Comparison of ENCODE assay signal across 14 cellular contexts in the genomic region with DNA sequence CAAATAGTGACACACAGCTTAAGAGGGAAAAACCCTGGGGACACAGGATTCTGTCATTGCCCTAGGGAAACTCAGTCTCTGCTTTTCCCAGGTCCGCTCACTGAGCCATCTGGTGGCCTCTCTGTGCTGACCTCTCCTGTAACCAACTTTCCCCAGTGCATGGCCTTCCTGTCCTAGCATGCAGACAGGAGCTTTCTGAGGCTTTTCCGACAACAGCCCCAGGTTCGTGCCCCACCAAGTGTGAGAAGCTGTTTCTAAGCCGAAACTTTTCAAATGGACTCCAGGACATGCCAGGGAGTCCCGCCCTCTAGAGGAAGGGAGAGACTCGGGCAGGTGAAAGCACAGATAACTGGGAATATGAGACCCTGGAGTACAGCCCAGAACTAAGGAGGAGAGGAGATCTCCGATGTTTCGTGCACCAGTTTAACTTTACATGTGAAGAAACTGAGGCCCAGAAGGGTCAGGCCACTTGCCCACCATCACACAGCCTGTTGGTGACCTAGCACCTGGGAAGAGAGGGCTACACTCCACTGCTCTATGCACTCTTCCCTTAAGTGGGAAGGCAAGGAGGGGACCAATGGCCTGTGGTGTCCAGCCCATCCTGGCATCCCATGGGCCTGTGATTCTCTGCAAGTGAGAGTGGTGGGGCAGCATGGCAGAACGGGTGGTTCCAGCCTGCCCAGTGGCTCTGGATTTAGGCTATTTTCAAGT. TPM values are rescaled to one million over a fixed set of nuclear protein-coding genes. Genes with fewer than 3 reads are reported as not detected.
DNase-seq lines count a peak whose midpoint lies in the region; ATAC-seq and TF ChIP-seq lines count a peak whose summit lies in the region.
"Had no signal": no experiment of that assay in that cellular context is flagged by ENCODE, and none has a peak within 500 bp of the region (broad histone marks: within the 10 kb centered on the region; RNA-seq: fewer than 3 reads in every experiment).

No MANE protein-coding gene starts in this region.

- H3K27ac Mint-ChIP-seq in type B pancreatic cell, result no peak overlapping the region
- H3K27ac Mint-ChIP-seq: activated naive CD8-positive, alpha-beta T cell treated with anti-CD3 and anti-CD28 coated beads for 36 hours; B cell had no signal

- peaks cover 13% of the 10 kb centered on the region for H3K36me3 Mint-ChIP-seq in type B pancreatic cell
- H3K36me3 Mint-ChIP-seq: activated naive CD8-positive, alpha-beta T cell treated with anti-CD3 and anti-CD28 coated beads for 36 hours had no signal

- H3K27me3 Mint-ChIP-seq in type B pancreatic cell, result no peaks in the 10 kb centered on the region
- H3K27me3 Mint-ChIP-seq: activated naive CD8-positive, alpha-beta T cell treated with anti-CD3 and anti-CD28 coated beads for 36 hours; B cell had no signal

- ATAC-seq in HG02852 (IDR thresholded peaks at IDR 0.05; ENCODE audit: unreplicated experiment), result no peak
- ATAC-seq: naive thymus-derived CD8-positive, alpha-beta T cell had no signal

- peaks cover 5% of the 10 kb centered on the region for H3K9me3 Mint-ChIP-seq in type B pancreatic cell

- H3K36me3 ChIP-seq in adrenal gland (replicated peaks in 1 of 2) (peaks cover 0 to 4% of the 10 kb centered on the region in 2 donors), right atrium auricular region (peaks cover 14% of the 10 kb centered on the region)

- DNase-seq in activated CD8-positive, alpha-beta memory T cell treated with anti-CD3 and anti-CD28 coated beads for 24 hours, result peak; percentile 46
- no peak for DNase-seq in activated CD8-positive, alpha-beta memory T cell treated with anti-CD3 and anti-CD28 coated beads, Interleukin-2, amount 50 U/mL, for 48 hours
- peak in 1 of 7 donors; percentile 50 for DNase-seq in adrenal gland
- DNase-seq in right atrium auricular region (ENCODE audit: low spot score), result peak; percentile 16
- no peak for DNase-seq in type B pancreatic cell (ENCODE audit: extremely low spot score, unreplicated experiment)
- no peak for DNase-seq in posterior vena cava (ENCODE audit: low spot score)
- DNase-seq in putamen (ENCODE audit: low spot score), result no peak
- DNase-seq: activated CD4-positive, alpha-beta T cell treated with anti-CD3 and anti-CD28 coated beads for 1 hour; activated naive CD8-positive, alpha-beta T cell treated with anti-CD3 and anti-CD28 coated beads for 36 hours; HCEC 1CT; naive thymus-derived CD8-positive, alpha-beta T cell; NCI-H526 had no signal

- H3K4me3 Mint-ChIP-seq in type B pancreatic cell, result no peak overlapping the region
- H3K4me3 Mint-ChIP-seq: activated naive CD8-positive, alpha-beta T cell treated with anti-CD3 and anti-CD28 coated beads for 36 hours; B cell; naive thymus-derived CD8-positive, alpha-beta T cell had no signal

- WGBS in adrenal gland, 4 donors, result 57 to 74% (median 71%) methylated on average over 6 to 9 of the region's 9 CpGs

- H3K4me3 ChIP-seq in adrenal gland (no peak overlapping the region), right atrium auricular region (no peak overlapping the region)

- H3K27ac ChIP-seq in adrenal gland, result no peak overlapping the region
- no peak overlapping the region for H3K27ac ChIP-seq in right atrium auricular region

- H3K4me1 ChIP-seq in adrenal gland (replicated peaks in 1 of 2) (no peaks in the 10 kb centered on the region), right atrium auricular region (no peaks in the 10 kb centered on the region)

- TF ChIP-seq CTCF in adrenal gland (IDR thresholded peaks at IDR 0.05) (peak in 4 of 6 experiments; percentile 11 to 16 (median 14)), right atrium auricular region (IDR thresholded peaks at IDR 0.05) (peak; percentile 11 to 30), type B pancreatic cell (conservative IDR thresholded peaks at IDR 0.05) (peak; percentile 41)

- no peaks in the 10 kb centered on the region for H3K4me1 Mint-ChIP-seq in type B pancreatic cell (ENCODE audit: unreplicated experiment)
- H3K4me1 Mint-ChIP-seq: activated naive CD8-positive, alpha-beta T cell treated with anti-CD3 and anti-CD28 coated beads for 36 hours; B cell; naive thymus-derived CD8-positive, alpha-beta T cell had no signal

- no peak for TF ChIP-seq POLR2A in adrenal gland (IDR thresholded peaks at IDR 0.05)

- intact Hi-C loops in adrenal gland (cut with DNase I), result no loop called here
- intact Hi-C loops in posterior vena cava (cut with DNase I), result no loop called here

- H3K27me3 ChIP-seq in adrenal gland (no peaks in the 10 kb centered on the region), right atrium auricular region (no peaks in the 10 kb centered on the region)

- H3K9me3 ChIP-seq in adrenal gland (replicated peaks in 1 of 3) (no peaks in the 10 kb centered on the region), right atrium auricular region (no peaks in the 10 kb centered on the region)

RNA-seq across cellular contexts. Expression of gene RPP40, which starts 46.2 kb away (rescaled TPM):
- total RNA-seq in adrenal gland (10 to 100 TPM in 6 of 8 donors, 1 to 10 TPM in 2; 5.2 to 31.4 (median 15.6) TPM), right atrium auricular region (1 to 10 TPM; 2.4 to 6.1 TPM), type B pancreatic cell (ENCODE audit: low replicate concordance) (5.6 and 9.2 TPM in 2 replicates), posterior vena cava (1 to 10 TPM; 4.7 to 5.0 TPM)
- 10 to 100 TPM in 2 of 3 donors, 1 to 10 TPM in 1; 6.0 to 38.8 (median 13.6) TPM for polyA plus RNA-seq in adrenal gland

Comparison
In these comparisons a context has a peak if more than half of its experiments do, and no peak if none do; other contexts are left out.
1. DNase-seq: peak in activated CD8-positive, alpha-beta memory T cell treated with anti-CD3 and anti-CD28 coated beads for 24 hours (single experiment) and right atrium auricular region (single experiment); none in activated CD8-positive, alpha-beta memory T cell treated with anti-CD3 and anti-CD28 coated beads, Interleukin-2, amount 50 U/mL, for 48 hours (single experiment), type B pancreatic cell (single experiment), posterior vena cava (single experiment) and putamen (single experiment).
2. Peak in every context shown above with its lines, with median percentiles within 50 percentile points of each other: CTCF ChIP-seq.